11 cellular contexts compared by ENCODE assay signal in the genomic region with DNA sequence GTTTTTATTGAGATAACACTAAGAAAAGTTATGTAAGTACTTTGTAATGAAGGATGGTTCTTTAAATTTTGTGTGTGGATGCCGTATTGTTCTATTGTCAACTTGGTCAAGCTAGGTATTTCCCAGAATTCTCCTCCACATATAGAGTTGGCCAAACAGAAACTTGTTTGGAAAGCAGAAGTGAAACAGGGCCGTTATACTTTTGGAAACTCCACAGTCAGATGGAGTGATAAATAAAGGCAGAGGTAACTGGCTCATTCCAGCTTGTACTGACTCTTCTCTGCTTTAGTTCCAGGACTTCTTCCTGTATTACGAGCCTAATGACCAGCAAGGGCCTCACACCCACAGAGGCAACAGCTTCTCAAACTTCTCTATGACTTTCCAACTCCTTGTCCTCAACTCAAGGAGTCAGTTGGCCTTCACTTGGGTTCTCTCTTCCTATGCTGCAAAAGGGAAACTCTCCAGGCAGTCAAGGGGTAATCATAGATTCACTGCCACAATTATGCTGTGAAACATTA. TPM values are rescaled to one million over a fixed set of nuclear protein-coding genes. Genes with fewer than 3 reads are reported as not detected.
DNase-seq lines count a peak whose midpoint lies in the region; ATAC-seq and TF ChIP-seq lines count a peak whose summit lies in the region.
"Had no signal": no experiment of that assay in that cellular context is flagged by ENCODE, and none has a peak within 500 bp of the region (broad histone marks: within the 10 kb centered on the region; RNA-seq: fewer than 3 reads in every experiment).

No MANE protein-coding gene starts in this region.

- no peak for TF ChIP-seq POLR2A in testis (IDR thresholded peaks at IDR 0.05)

- no peaks in the 10 kb centered on the region for H3K36me3 ChIP-seq in neutrophil
- H3K36me3 ChIP-seq in testis (ENCODE audit: low read depth, missing control alignments): no peaks in the 10 kb centered on the region

- H3K4me3 ChIP-seq in neutrophil (ENCODE audit: low read depth in 1 of 2, low read length in 1 of 2) (no peak overlapping the region), testis (no peak overlapping the region)

- TF ChIP-seq CTCF in neutrophil (IDR thresholded peaks at IDR 0.05) (no peak), testis (IDR thresholded peaks at IDR 0.05) (no peak)

- intact Hi-C loops in testis (cut with DNase I; ENCODE audit: low total_unique reads): no loop called here

- DNase-seq in NOMO-1 (lab: John Stamatoyannopoulos, UW; ENCODE audit: unreplicated experiment in 2 of 2) (peak; percentile 82 to 96), D341Med (ENCODE audit: low spot score) (no peak), cerebellar cortex (ENCODE audit: low spot score) (no peak), testis (no peak)
- DNase-seq in activated effector memory CD4-positive, alpha-beta T cell treated with anti-CD3 and anti-CD28 coated beads, Interleukin-2, amount 50 U/mL, for 16 hours: no peak
- DNase-seq: NCI-H1417; stimulated activated CD4-positive, alpha-beta T cell treated with anti-CD3 and anti-CD28 coated beads, Interleukin-4, amount 100 ng/mL, for 24 hours had no signal

- 78 to 82% methylated on average over 3 of the region's 3 CpGs for WGBS in testis, 2 donors

- H3K4me1 ChIP-seq in neutrophil (ENCODE audit: control insufficient read depth in 1 of 2, insufficient read depth in 1 of 2, low read depth in 1 of 2, low read length in 1 of 2): peaks cover 36% of the 10 kb centered on the region in 2 experiments
- no peaks in the 10 kb centered on the region for H3K4me1 ChIP-seq in testis

- H3K27me3 ChIP-seq in neutrophil (no peaks in the 10 kb centered on the region), testis (no peaks in the 10 kb centered on the region)

- H3K9me3 ChIP-seq in neutrophil: no peaks in the 10 kb centered on the region
- H3K9me3 ChIP-seq in testis: no peaks in the 10 kb centered on the region

- ATAC-seq in GM18870 (IDR thresholded peaks at IDR 0.05; ENCODE audit: unreplicated experiment): peak; percentile 81
- peak; percentile 70 for ATAC-seq in HG02798 (IDR thresholded peaks at IDR 0.05; ENCODE audit: poor library complexity, unreplicated experiment)
- ATAC-seq: left lobe of liver had no signal

- peak overlapping the region; percentile 74 for H3K27ac ChIP-seq in neutrophil
- no peak overlapping the region for H3K27ac ChIP-seq in testis

RNA-seq across cellular contexts. Expression of a gene that starts 16.4 kb away (rescaled TPM):
- total RNA-seq in testis: 10 to 100 TPM; 77.7 to 96.2 TPM
- polyA plus RNA-seq in testis (ENCODE audit: insufficient read depth, low read depth, low replicate concordance): 58.0 TPM

RNA-seq across cellular contexts. Expression of a gene that starts 40.7 kb away (rescaled TPM):
- 10 to 100 TPM; 25.0 to 32.1 TPM for total RNA-seq in testis
- polyA plus RNA-seq in testis (ENCODE audit: insufficient read depth, low read depth, low replicate concordance): 29.2 TPM

RNA-seq across cellular contexts. Expression of a gene that starts 41.0 kb away (rescaled TPM):
- 100 to 1,000 TPM; 154 to 164 TPM for total RNA-seq in testis
- polyA plus RNA-seq in testis (ENCODE audit: insufficient read depth, low read depth, low replicate concordance): 56.8 TPM

Comparison
In these comparisons a context has a peak if more than half of its experiments do, and no peak if none do; other contexts are left out.
1. DNase-seq: peak in NOMO-1 (2 of 2); none in activated effector memory CD4-positive, alpha-beta T cell treated with anti-CD3 and anti-CD28 coated beads, Interleukin-2, amount 50 U/mL, for 16 hours (single experiment), D341Med (single experiment), cerebellar cortex (single experiment) and testis (single experiment).